ENCODE assay signal across 9 cellular contexts in genomic region chr18:48902023-48902855, GRCh38. TPM values are rescaled to one million over a fixed set of nuclear protein-coding genes. Genes with fewer than 3 reads are reported as not detected.
DNase-seq lines count a peak whose midpoint lies in the region; ATAC-seq, FAIRE-seq and TF ChIP-seq lines count a peak whose summit lies in the region.
"Had no signal": no experiment of that assay in that cellular context is flagged by ENCODE, and none has a peak within 500 bp of the region (broad histone marks: within the 10 kb centered on the region; RNA-seq: fewer than 3 reads in every experiment).

No MANE protein-coding gene starts in this region.

- H3K4me2 ChIP-seq in BLaER1 treated with 17β-estradiol and CSF1 and Interleukin-3, amounts not matched to agents 10 nM and 100 nM, result peak overlapping the region in 6 of 11 experiments; percentile 25 to 81 (median 59); a peak in 10 of 22 replicates
- H3K4me2 ChIP-seq in astrocyte (ENCODE audit: low read length), result peak overlapping the region; percentile 67

- no peak overlapping the region for H3K4me3 ChIP-seq in BLaER1 treated with 17β-estradiol and CSF1 and Interleukin-3, amounts not matched to agents 10 nM and 100 nM
- H3K4me3 ChIP-seq in astrocyte (ENCODE audit: insufficient read depth, low read depth, low read length), result no peak overlapping the region

- H2AFZ ChIP-seq in astrocyte (ENCODE audit: low read depth, low read length), result peak overlapping the region; percentile 66

- peak overlapping the region; percentile 72 for H3K27ac Mint-ChIP-seq in astrocyte (ENCODE audit: unreplicated experiment)
- H3K27ac Mint-ChIP-seq in stimulated activated memory B cell treated with anti-CD40 and anti-IgM and Interleukin-4, amounts not matched to agents 10 μg/mL and 1 μg/mL and 100 μg/mL, for 72 hours, result no peak overlapping the region

- peak; percentile 18 for ATAC-seq in stimulated activated memory B cell treated with anti-CD40 and anti-IgM and Interleukin-4, amounts not matched to agents 10 μg/mL and 1 μg/mL and 100 μg/mL, for 72 hours
- ATAC-seq in HG03432 (IDR thresholded peaks at IDR 0.05; ENCODE audit: unreplicated experiment), result no peak

- peaks cover 17 to 35% (median 26%) of the 10 kb centered on the region in 11 experiments for H3K9me3 ChIP-seq in BLaER1 treated with 17β-estradiol and CSF1 and Interleukin-3, amounts not matched to agents 10 nM and 100 nM (replicated peaks in 1 of 11)
- peaks cover 19% of the 10 kb centered on the region for H3K9me3 ChIP-seq in astrocyte (ENCODE audit: insufficient read depth, low read depth, low read length)

- H3K9ac ChIP-seq in BLaER1 treated with 17β-estradiol and CSF1 and Interleukin-3, amounts not matched to agents 10 nM and 100 nM, result peak overlapping the region in 3 of 11 experiments; percentile 23 to 73 (median 63); a peak in 5 of 22 replicates
- H3K9ac ChIP-seq in astrocyte (ENCODE audit: low read length), result peak overlapping the region; percentile 83

- H3K27me3 ChIP-seq in BLaER1 treated with 17β-estradiol and CSF1 and Interleukin-3, amounts not matched to agents 10 nM and 100 nM, result no peaks in the 10 kb centered on the region
- no peaks in the 10 kb centered on the region for H3K27me3 ChIP-seq in astrocyte (ENCODE audit: insufficient read depth, low read length)

- no peak for TF ChIP-seq CTCF in astrocyte (IDR thresholded peaks at IDR 0.05; ENCODE audit: insufficient read depth, low read depth, low read length)

- H3K4me1 Mint-ChIP-seq in astrocyte (ENCODE audit: low read depth, unreplicated experiment), result peaks cover 22% of the 10 kb centered on the region
- H3K4me1 Mint-ChIP-seq in stimulated activated memory B cell treated with anti-CD40 and anti-IgM and Interleukin-4, amounts not matched to agents 10 μg/mL and 1 μg/mL and 100 μg/mL, for 72 hours, result peaks cover 15% of the 10 kb centered on the region

- H3K27me3 Mint-ChIP-seq in astrocyte (ENCODE audit: low read depth, unreplicated experiment), result no peaks in the 10 kb centered on the region
- no peaks in the 10 kb centered on the region for H3K27me3 Mint-ChIP-seq in stimulated activated memory B cell treated with anti-CD40 and anti-IgM and Interleukin-4, amounts not matched to agents 10 μg/mL and 1 μg/mL and 100 μg/mL, for 72 hours

- H3K9me3 Mint-ChIP-seq in astrocyte (ENCODE audit: unreplicated experiment), result peaks cover 26% of the 10 kb centered on the region
- peaks cover 16% of the 10 kb centered on the region for H3K9me3 Mint-ChIP-seq in stimulated activated memory B cell treated with anti-CD40 and anti-IgM and Interleukin-4, amounts not matched to agents 10 μg/mL and 1 μg/mL and 100 μg/mL, for 72 hours

- no peaks in the 10 kb centered on the region for H4K20me1 ChIP-seq in BLaER1 treated with 17β-estradiol and CSF1 and Interleukin-3, amounts not matched to agents 10 nM and 100 nM
- no peaks in the 10 kb centered on the region for H4K20me1 ChIP-seq in astrocyte (ENCODE audit: insufficient read depth, low read length)

- DNase-seq in NCI-H128 (lab: John Stamatoyannopoulos, UW; ENCODE audit: unreplicated experiment), result peak; percentile 20
- peak; percentile 91 for DNase-seq in astrocyte (ENCODE audit: low read depth)
- peak; percentile 72 for DNase-seq in islet precursor cell
- no peak for DNase-seq in activated T-cell treated with anti-CD3 and anti-CD28 coated beads, Interleukin-2, amount 50 U/mL, for 48 hours
- no peak for DNase-seq in activated CD4-positive, CD25-positive, alpha-beta regulatory T cell (lab: John Stamatoyannopoulos, UW)

- no peaks in the 10 kb centered on the region for H3K36me3 ChIP-seq in BLaER1 treated with 17β-estradiol and CSF1 and Interleukin-3, amounts not matched to agents 10 nM and 100 nM
- no peaks in the 10 kb centered on the region for H3K36me3 ChIP-seq in astrocyte (ENCODE audit: insufficient read depth, low read length)

- no peaks in the 10 kb centered on the region for H3K79me2 ChIP-seq in astrocyte (ENCODE audit: insufficient read depth, low read length)

- peak; percentile 59 for FAIRE-seq in astrocyte (lab: Jason Lieb, UNC)
- FAIRE-seq: GM18507 had no signal

- no peak overlapping the region for H3K4me3 Mint-ChIP-seq in astrocyte (ENCODE audit: unreplicated experiment)
- H3K4me3 Mint-ChIP-seq in stimulated activated memory B cell treated with anti-CD40 and anti-IgM and Interleukin-4, amounts not matched to agents 10 μg/mL and 1 μg/mL and 100 μg/mL, for 72 hours, result no peak overlapping the region

- H3K4me1 ChIP-seq in BLaER1 treated with 17β-estradiol and CSF1 and Interleukin-3, amounts not matched to agents 10 nM and 100 nM, result peaks cover 5 to 64% (median 19%) of the 10 kb centered on the region in 10 experiments
- peaks cover 29% of the 10 kb centered on the region for H3K4me1 ChIP-seq in astrocyte (ENCODE audit: insufficient read depth, low read length)

- peak overlapping the region in 4 of 11 experiments; percentile 35 to 79 (median 64); a peak in 8 of 22 replicates for H3K27ac ChIP-seq in BLaER1 treated with 17β-estradiol and CSF1 and Interleukin-3, amounts not matched to agents 10 nM and 100 nM
- H3K27ac ChIP-seq in astrocyte (ENCODE audit: low read depth, low read length), result peak overlapping the region; percentile 98

- peaks cover 15% of the 10 kb centered on the region for H3K36me3 Mint-ChIP-seq in astrocyte (ENCODE audit: low read depth, unreplicated experiment)
- H3K36me3 Mint-ChIP-seq in stimulated activated memory B cell treated with anti-CD40 and anti-IgM and Interleukin-4, amounts not matched to agents 10 μg/mL and 1 μg/mL and 100 μg/mL, for 72 hours, result peaks cover 16% of the 10 kb centered on the region

RNA-seq across cellular contexts. Expression of gene SMAD7, which starts 48.5 kb away (rescaled TPM):
- 62.9 and 76.2 TPM in 2 replicates for total RNA-seq in astrocyte

Comparison
In these comparisons a context has a peak if more than half of its experiments do, and no peak if none do; other contexts are left out.
1. DNase-seq: peak in NCI-H128 (single experiment), astrocyte (single experiment) and islet precursor cell (single experiment); none in activated T-cell treated with anti-CD3 and anti-CD28 coated beads, Interleukin-2, amount 50 U/mL, for 48 hours (0 of 2) and activated CD4-positive, CD25-positive, alpha-beta regulatory T cell (0 of 4).